1 cellular context compared by ENCODE assay signal in the genomic region with DNA sequence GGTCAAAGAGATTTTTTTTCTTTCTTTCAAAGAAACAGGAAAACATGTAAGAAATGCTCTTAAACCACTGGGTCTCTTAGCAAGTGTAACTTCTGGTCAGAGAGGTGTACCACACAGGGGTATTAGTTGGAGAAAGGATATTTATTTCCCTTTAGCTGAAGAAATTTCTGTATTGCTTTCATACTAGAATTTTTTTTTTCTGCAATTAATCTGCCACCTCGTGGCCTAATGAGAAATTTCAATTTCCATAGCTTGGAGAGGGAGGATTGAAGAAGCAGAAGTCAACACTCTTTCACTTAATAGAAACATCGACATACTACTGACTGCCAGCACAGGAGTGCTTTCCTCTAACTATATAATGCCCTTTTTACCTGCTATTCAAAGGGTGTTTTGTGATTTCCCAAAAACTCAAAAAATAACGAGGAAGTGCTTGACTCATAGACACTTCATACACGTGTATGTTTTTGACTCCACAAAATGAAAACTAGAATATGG.
TF ChIP-seq lines count a peak whose summit lies in the region.

No MANE protein-coding gene starts in this region.

TF ChIP-seq in neural cell, 6 proteins besides CTCF, POLR2A, EP300 and RAD21 (continued from another document):
- TF ChIP-seq, protein P1, sequence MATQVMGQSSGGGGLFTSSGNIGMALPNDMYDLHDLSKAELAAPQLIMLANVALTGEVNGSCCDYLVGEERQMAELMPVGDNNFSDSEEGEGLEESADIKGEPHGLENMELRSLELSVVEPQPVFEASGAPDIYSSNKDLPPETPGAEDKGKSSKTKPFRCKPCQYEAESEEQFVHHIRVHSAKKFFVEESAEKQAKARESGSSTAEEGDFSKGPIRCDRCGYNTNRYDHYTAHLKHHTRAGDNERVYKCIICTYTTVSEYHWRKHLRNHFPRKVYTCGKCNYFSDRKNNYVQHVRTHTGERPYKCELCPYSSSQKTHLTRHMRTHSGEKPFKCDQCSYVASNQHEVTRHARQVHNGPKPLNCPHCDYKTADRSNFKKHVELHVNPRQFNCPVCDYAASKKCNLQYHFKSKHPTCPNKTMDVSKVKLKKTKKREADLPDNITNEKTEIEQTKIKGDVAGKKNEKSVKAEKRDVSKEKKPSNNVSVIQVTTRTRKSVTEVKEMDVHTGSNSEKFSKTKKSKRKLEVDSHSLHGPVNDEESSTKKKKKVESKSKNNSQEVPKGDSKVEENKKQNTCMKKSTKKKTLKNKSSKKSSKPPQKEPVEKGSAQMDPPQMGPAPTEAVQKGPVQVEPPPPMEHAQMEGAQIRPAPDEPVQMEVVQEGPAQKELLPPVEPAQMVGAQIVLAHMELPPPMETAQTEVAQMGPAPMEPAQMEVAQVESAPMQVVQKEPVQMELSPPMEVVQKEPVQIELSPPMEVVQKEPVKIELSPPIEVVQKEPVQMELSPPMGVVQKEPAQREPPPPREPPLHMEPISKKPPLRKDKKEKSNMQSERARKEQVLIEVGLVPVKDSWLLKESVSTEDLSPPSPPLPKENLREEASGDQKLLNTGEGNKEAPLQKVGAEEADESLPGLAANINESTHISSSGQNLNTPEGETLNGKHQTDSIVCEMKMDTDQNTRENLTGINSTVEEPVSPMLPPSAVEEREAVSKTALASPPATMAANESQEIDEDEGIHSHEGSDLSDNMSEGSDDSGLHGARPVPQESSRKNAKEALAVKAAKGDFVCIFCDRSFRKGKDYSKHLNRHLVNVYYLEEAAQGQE (IDR thresholded peaks at IDR 0.05; ENCODE audit: borderline replicate concordance): no peak
- TF ChIP-seq POLR2AphosphoS5 (IDR thresholded peaks at IDR 0.05): no peak
